8 cellular contexts compared by ENCODE assay signal in the genomic region with DNA sequence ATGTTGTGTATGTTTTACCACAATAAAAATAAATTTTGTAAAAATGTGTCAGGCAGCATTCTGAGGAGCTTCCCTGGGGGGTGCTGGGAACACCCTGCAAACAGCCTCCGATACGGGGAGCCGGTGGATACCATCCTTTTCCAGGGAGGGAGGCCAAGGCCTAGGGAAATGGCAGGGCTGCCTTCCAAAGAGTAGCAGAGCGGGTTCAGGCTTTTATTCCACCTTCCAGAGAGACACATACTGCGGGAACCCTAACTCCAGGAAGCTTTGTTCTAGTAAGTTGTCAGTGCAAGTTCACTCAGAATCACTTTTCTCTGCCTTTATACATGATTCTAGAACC. TPM values are rescaled to one million over a fixed set of nuclear protein-coding genes. Genes with fewer than 3 reads are reported as not detected.
DNase-seq lines count a peak whose midpoint lies in the region; ATAC-seq, FAIRE-seq and TF ChIP-seq lines count a peak whose summit lies in the region.

No MANE protein-coding gene starts in this region.

- no peak for ATAC-seq in GM21825 (IDR thresholded peaks at IDR 0.05; ENCODE audit: unreplicated experiment)

- H3K4me3 Mint-ChIP-seq in Caco-2 (ENCODE audit: unreplicated experiment) (peak overlapping the region; percentile 90), osteocyte (ENCODE audit: unreplicated experiment) (peak overlapping the region; percentile 83)
- peak overlapping the region; percentile 84 for H3K4me3 Mint-ChIP-seq in activated CD4-positive, alpha-beta memory T cell treated with anti-CD3 and anti-CD28 coated beads for 36 hours

- POLR2A ChIA-PET in Caco-2 (lab: Charles Lee): interaction anchor here (0.7 to 1.9 kb wide), 5 partner anchors 9 to 128 kb away, joined by 3 to 6 read pairs (median 4); no protein-coding TSS in a partner anchor
- POLR2A ChIA-PET in activated CD4-positive, alpha-beta memory T cell treated with anti-CD3 and anti-CD28 coated beads for 36 hours (lab: Charles Lee): interaction anchor here (1.3 to 4.8 kb wide), 9 partner anchors 12 to 146 kb away, joined by 3 to 119 read pairs (median 7); no protein-coding TSS in a partner anchor

- H3K27ac Mint-ChIP-seq in Caco-2 (ENCODE audit: unreplicated experiment) (peak overlapping the region; percentile 96), osteocyte (ENCODE audit: unreplicated experiment) (peak overlapping the region; percentile 99)
- H3K27ac Mint-ChIP-seq in activated CD4-positive, alpha-beta memory T cell treated with anti-CD3 and anti-CD28 coated beads for 36 hours: peak overlapping the region; percentile 100

- H3K9me3 ChIP-seq in Caco-2: no peaks in the 10 kb centered on the region

- CTCF ChIA-PET in Caco-2 (lab: Charles Lee): interaction anchor here (0.7 to 1.0 kb wide), 2 partner anchors 27 to 146 kb away, joined by 3 to 4 read pairs; no protein-coding TSS in a partner anchor
- CTCF ChIA-PET in activated CD4-positive, alpha-beta memory T cell treated with anti-CD3 and anti-CD28 coated beads for 36 hours (lab: Charles Lee): interaction anchor here (1.0 to 3.2 kb wide), 6 partner anchors 13 to 94 kb away, joined by 3 to 14 read pairs (median 8); no protein-coding TSS in a partner anchor

- FAIRE-seq in GM12892 (lab: Jason Lieb, UNC): no peak

- TF ChIP-seq CTCF in Caco-2 (IDR thresholded peaks at IDR 0.05; ENCODE audit: insufficient read depth in 1 of 2, low read depth in 1 of 2, low read length in 1 of 2, severe bottlenecking in 1 of 2, unreplicated experiment in 1 of 2): no peak
- no peak for TF ChIP-seq CTCF in osteocyte (IDR thresholded peaks at IDR 0.05)

- H3K4me1 ChIP-seq in Caco-2: peaks cover 9% of the 10 kb centered on the region; the same call in 1 of the 2 replicates

- TF ChIP-seq POLR2A in GM12892 (IDR thresholded peaks at IDR 0.05; ENCODE audit: low read depth, low read length): no peak

- H3K27me3 Mint-ChIP-seq in Caco-2 (ENCODE audit: insufficient read depth, unreplicated experiment) (no peaks in the 10 kb centered on the region), osteocyte (ENCODE audit: unreplicated experiment) (no peaks in the 10 kb centered on the region)
- H3K27me3 Mint-ChIP-seq in activated CD4-positive, alpha-beta memory T cell treated with anti-CD3 and anti-CD28 coated beads for 36 hours: no peaks in the 10 kb centered on the region

- H3K36me3 ChIP-seq in Caco-2 (ENCODE audit: control insufficient read depth, insufficient read depth, low read length): no peaks in the 10 kb centered on the region

- DNase-seq in Caco-2: peak in 1 of 2 experiments; percentile 42
- peak; percentile 58 for DNase-seq in HT-29 (ENCODE audit: low spot score)
- DNase-seq in activated CD4-positive, alpha-beta memory T cell treated with anti-CD3 and anti-CD28 coated beads for 36 hours: peak; percentile 25
- DNase-seq in foreskin melanocyte: peak; percentile 37
- no peak for DNase-seq in osteocyte (ENCODE audit: extremely low spot score, unreplicated experiment)
- no peak for DNase-seq in GM12892 (ENCODE audit: insufficient read length)
- DNase-seq in AML-193 (lab: John Stamatoyannopoulos, UW): no peak

- H3K4me3 ChIP-seq in Caco-2 (ENCODE audit: low read depth, low read length): peak overlapping the region; percentile 71

- peaks cover 16% of the 10 kb centered on the region for H3K36me3 Mint-ChIP-seq in Caco-2 (ENCODE audit: insufficient read depth, unreplicated experiment)
- peaks cover 7% of the 10 kb centered on the region for H3K36me3 Mint-ChIP-seq in activated CD4-positive, alpha-beta memory T cell treated with anti-CD3 and anti-CD28 coated beads for 36 hours
- no peaks in the 10 kb centered on the region for H3K36me3 Mint-ChIP-seq in osteocyte (ENCODE audit: unreplicated experiment)

- H3K27me3 ChIP-seq in Caco-2 (replicated peaks; ENCODE audit: control insufficient read depth, insufficient read depth, low read length): no peaks in the 10 kb centered on the region

- intact Hi-C loops in Caco-2 (cut with micrococcal nuclease; ENCODE audit: unreplicated experiment): loop anchor here (1.0 to 5.0 kb wide), 5 partner anchors 27 to 134 kb away; a partner anchor contains a TSS
- intact Hi-C loops in activated CD4-positive, alpha-beta memory T cell treated with anti-CD3 and anti-CD28 coated beads for 36 hours (cut with micrococcal nuclease): loop anchor here (1.0 to 5.0 kb wide), 4 partner anchors 130 to 1134 kb away; a partner anchor contains a TSS

- H3K4me1 Mint-ChIP-seq in Caco-2 (ENCODE audit: low read depth, unreplicated experiment) (no peaks in the 10 kb centered on the region), osteocyte (ENCODE audit: unreplicated experiment) (peaks cover 28% of the 10 kb centered on the region)
- peaks cover 43% of the 10 kb centered on the region for H3K4me1 Mint-ChIP-seq in activated CD4-positive, alpha-beta memory T cell treated with anti-CD3 and anti-CD28 coated beads for 36 hours (ENCODE audit: low read depth)

- no TSS peak for BruUV-seq in Caco-2 (replicated peaks; lab: Mats Ljungman, UMichigan)

- H3K9me3 Mint-ChIP-seq in Caco-2 (ENCODE audit: unreplicated experiment) (peaks cover 13% of the 10 kb centered on the region), osteocyte (ENCODE audit: unreplicated experiment) (no peaks in the 10 kb centered on the region)
- peaks cover 2% of the 10 kb centered on the region for H3K9me3 Mint-ChIP-seq in activated CD4-positive, alpha-beta memory T cell treated with anti-CD3 and anti-CD28 coated beads for 36 hours

RNA-seq across cellular contexts. Expression of a gene that starts 0.9 kb away (rescaled TPM):
- total RNA-seq in Caco-2 (2022) (49.6 and 51.2 TPM in 2 replicates), osteocyte (58.7 and 63.6 TPM in 2 replicates)
- total RNA-seq in HT-29 (2014; rRNA removed; shearing (Covaris generic)): 33.9 and 56.1 TPM in 2 replicates
- 10 to 100 TPM; 56.0 to 58.7 TPM for total RNA-seq in activated CD4-positive, alpha-beta memory T cell treated with anti-CD3 and anti-CD28 coated beads for 36 hours
- 12.6 TPM for polyA plus RNA-seq in GM12892 (2012; ENCODE audit: missing spikeins)

Comparison
In these comparisons a context has a peak if more than half of its experiments do, and no peak if none do; other contexts are left out.
1. DNase-seq: peak in HT-29 (single experiment), activated CD4-positive, alpha-beta memory T cell treated with anti-CD3 and anti-CD28 coated beads for 36 hours (single experiment) and foreskin melanocyte (single experiment); none in osteocyte (single experiment), GM12892 (single experiment) and AML-193 (0 of 2).
2. Peak in every context shown above with its lines, with median percentiles within 50 percentile points of each other: H3K27ac Mint-ChIP-seq and H3K4me3 Mint-ChIP-seq.